Comparison of ENCODE assay signal across 16 cellular contexts in the genomic region with DNA sequence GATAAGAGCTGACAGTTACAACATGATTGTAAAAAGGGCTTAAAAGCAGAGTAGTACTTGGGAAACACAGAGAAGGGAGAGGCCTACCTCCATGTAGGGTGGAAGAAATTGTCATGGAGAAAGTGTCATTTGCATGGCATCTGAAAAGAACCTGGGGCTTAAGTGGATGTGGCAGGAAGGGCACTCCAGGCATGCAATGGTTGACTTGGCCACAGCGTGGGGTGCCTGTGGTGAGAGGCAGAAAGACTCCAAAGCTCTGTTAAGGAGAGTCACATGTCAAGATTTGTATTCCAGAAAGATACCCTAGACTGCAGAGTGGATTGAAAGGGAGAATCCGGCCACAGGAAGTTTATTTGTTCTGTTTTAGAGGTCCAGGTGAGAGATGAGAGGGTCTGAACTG. TPM values are rescaled to one million over a fixed set of nuclear protein-coding genes. Genes with fewer than 3 reads are reported as not detected.
DNase-seq lines count a peak whose midpoint lies in the region; ATAC-seq and TF ChIP-seq lines count a peak whose summit lies in the region.
"Had no signal": no experiment of that assay in that cellular context is flagged by ENCODE, and none has a peak within 500 bp of the region (broad histone marks: within the 10 kb centered on the region; RNA-seq: fewer than 3 reads in every experiment).

No MANE protein-coding gene starts in this region.

- peaks cover 37% of the 10 kb centered on the region for H3K36me3 Mint-ChIP-seq in activated T-cell treated with anti-CD3 and anti-CD28 coated beads, Interleukin-2, amount 50 U/mL, for 24 hours (ENCODE audit: low read depth)

- H3K4me1 ChIP-seq in A673 (ENCODE audit: insufficient read depth, low read length, poor library complexity, severe bottlenecking) (peaks cover 26% of the 10 kb centered on the region), adipocyte (ENCODE audit: control insufficient read depth, insufficient read depth, low read length) (peaks cover 15% of the 10 kb centered on the region), iPS-18a (ENCODE audit: control insufficient read depth, low read depth, low read length) (peaks cover 55% of the 10 kb centered on the region)

- TF ChIP-seq CTCF in A673 (conservative IDR thresholded peaks at IDR 0.05; ENCODE audit: low read depth, low read length) (no peak), HFF-Myc (IDR thresholded peaks at IDR 0.05; ENCODE audit: low read depth, low read length, missing control alignments) (no peak)

- H3K27ac ChIP-seq in A673 (ENCODE audit: low read depth, low read length, poor library complexity, severe bottlenecking) (no peak overlapping the region), iPS-18a (ENCODE audit: low read length) (no peak overlapping the region)
- H3K27ac ChIP-seq: KMS-11, spleen had no signal

- no peaks in the 10 kb centered on the region for H3K9me3 Mint-ChIP-seq in activated T-cell treated with anti-CD3 and anti-CD28 coated beads, Interleukin-2, amount 50 U/mL, for 24 hours
- H3K9me3 Mint-ChIP-seq: naive thymus-derived CD4-positive, alpha-beta T cell had no signal

- intact Hi-C loops in A673 (cut with micrococcal nuclease; ENCODE audit: unreplicated experiment) = no loop called here

- H3K9ac ChIP-seq in adipocyte (ENCODE audit: low read length) (peak overlapping the region; percentile 33), iPS-18a (ENCODE audit: low read length) (peak overlapping the region; percentile 0)
- H3K9ac ChIP-seq: KMS-11 had no signal

- H3K4me3 ChIP-seq in A673 (ENCODE audit: low read depth, low read length, poor library complexity, severe bottlenecking) (no peak overlapping the region), HFF-Myc (replicated peaks; ENCODE audit: low read depth, low read length) (peak overlapping the region; percentile 58), adipocyte (ENCODE audit: low read length) (peak overlapping the region; percentile 37), iPS-18a (ENCODE audit: low read length) (peak overlapping the region; percentile 84)
- H3K4me3 ChIP-seq: spleen had no signal

- no peaks in the 10 kb centered on the region for H3K27me3 ChIP-seq in A673 (replicated peaks; ENCODE audit: insufficient read depth, low read depth, low read length, poor library complexity)
- no peaks in the 10 kb centered on the region for H3K27me3 ChIP-seq in adipocyte (replicated peaks; ENCODE audit: control insufficient read depth, insufficient read depth, low read length)
- no peaks in the 10 kb centered on the region for H3K27me3 ChIP-seq in iPS-18a (ENCODE audit: control insufficient read depth, insufficient read depth, low read length)
- H3K27me3 ChIP-seq: spleen had no signal

- H3K27ac Mint-ChIP-seq in activated T-cell treated with anti-CD3 and anti-CD28 coated beads, Interleukin-2, amount 50 U/mL, for 24 hours = no peak overlapping the region

- peaks cover 30% of the 10 kb centered on the region for H3K4me1 Mint-ChIP-seq in activated T-cell treated with anti-CD3 and anti-CD28 coated beads, Interleukin-2, amount 50 U/mL, for 24 hours (ENCODE audit: low read depth)

- no TSS peak for BruUV-seq in A673 (replicated peaks; lab: Mats Ljungman, UMichigan)

- H3K36me3 ChIP-seq in A673 (ENCODE audit: insufficient read depth, low read length, poor library complexity, severe bottlenecking) (no peaks in the 10 kb centered on the region), adipocyte (ENCODE audit: control insufficient read depth, insufficient read depth, low read length, severe bottlenecking) (no peaks in the 10 kb centered on the region), iPS-18a (ENCODE audit: control insufficient read depth, low read depth, low read length) (peaks cover 19% of the 10 kb centered on the region)
- H3K36me3 ChIP-seq: spleen had no signal

- ATAC-seq in GM21367 (IDR thresholded peaks at IDR 0.05; ENCODE audit: unreplicated experiment) (no peak), HG02571 (IDR thresholded peaks at IDR 0.05; ENCODE audit: unreplicated experiment) (no peak)
- ATAC-seq: naive thymus-derived CD4-positive, alpha-beta T cell; Panc1 had no signal

- no peak overlapping the region for H3K4me3 Mint-ChIP-seq in activated T-cell treated with anti-CD3 and anti-CD28 coated beads, Interleukin-2, amount 50 U/mL, for 24 hours
- H3K4me3 Mint-ChIP-seq: naive thymus-derived CD4-positive, alpha-beta T cell had no signal

- peak; percentile 60 for DNase-seq in A673 (ENCODE audit: low spot score)
- DNase-seq in HFF-Myc (ENCODE audit: extremely low read depth, low read depth) = no peak
- no peak for DNase-seq in adipocyte (ENCODE audit: low read depth)
- DNase-seq in activated T-cell treated with anti-CD3 and anti-CD28 coated beads, Interleukin-2, amount 50 U/mL, for 24 hours = no peak
- no peak for DNase-seq in GM19240 (ENCODE audit: insufficient read length, low spot score)
- DNase-seq: activated CD8-positive, alpha-beta memory T cell treated with anti-CD3 and anti-CD28 coated beads, Interleukin-2, amount 50 U/mL, for 48 hours; aorta; naive thymus-derived CD4-positive, alpha-beta T cell; NCI-H2107; spleen; stimulated activated CD8-positive, alpha-beta memory T cell treated with anti-CD3 and anti-CD28 coated beads, Interleukin-4, amount 100 ng/mL, for 48 hours had no signal

- H3K27me3 Mint-ChIP-seq in activated T-cell treated with anti-CD3 and anti-CD28 coated beads, Interleukin-2, amount 50 U/mL, for 24 hours = no peaks in the 10 kb centered on the region
- H3K27me3 Mint-ChIP-seq: naive thymus-derived CD4-positive, alpha-beta T cell had no signal

- CTCF ChIA-PET in A673 (lab: Charles Lee) = interaction anchor here (1.0 kb wide), 1 partner anchor 37 kb away, joined by 4 read pairs; no protein-coding TSS in a partner anchor

- H3K9me3 ChIP-seq in A673 (ENCODE audit: low read depth, low read length, poor library complexity, severe bottlenecking) = no peaks in the 10 kb centered on the region
- H3K9me3 ChIP-seq in adipocyte (ENCODE audit: control insufficient read depth, low read length) = no peaks in the 10 kb centered on the region
- no peaks in the 10 kb centered on the region for H3K9me3 ChIP-seq in iPS-18a (ENCODE audit: control insufficient read depth, low read depth, low read length)
- H3K9me3 ChIP-seq: spleen had no signal

- POLR2A ChIA-PET in A673 (lab: Charles Lee; ENCODE audit: low non-redundant PET) = interaction anchor here (0.6 kb wide), 1 partner anchor 275 kb away, joined by 3 read pairs; no protein-coding TSS in a partner anchor

RNA-seq across cellular contexts. Expression of a gene that starts 2.4 kb away (rescaled TPM):
- total RNA-seq in A673 (2021) = 10.6 and 11.8 TPM in 2 replicates

RNA-seq across cellular contexts. Expression of a gene that starts 2.5 kb away (rescaled TPM):
- 6.5 and 7.8 TPM in 2 replicates for total RNA-seq in A673 (2021)

RNA-seq across cellular contexts. Expression of a gene that starts 52.3 kb away (rescaled TPM):
- 14.0 and 14.8 TPM in 2 replicates for total RNA-seq in A673 (2021)
